16 cellular contexts compared by ENCODE assay signal in genomic region chr20:53842301-53843099, GRCh38.
A peak's percentile ranks its signal among the peaks of the same experiment; 100 is the strongest.
DNase-seq lines count a peak whose midpoint lies in the region; ATAC-seq and TF ChIP-seq lines count a peak whose summit lies in the region.
"Had no signal": no experiment of that assay in that cellular context is flagged by ENCODE, and none has a peak within 500 bp of the region (broad histone marks: within the 10 kb centered on the region; RNA-seq: fewer than 3 reads in every experiment).

No MANE protein-coding gene starts in this region.

- H3K9me3 ChIP-seq in heart left ventricle = no peaks in the 10 kb centered on the region
- H3K9me3 ChIP-seq: gastroesophageal sphincter, SJCRH30 had no signal

- ATAC-seq in central memory CD8-positive, alpha-beta T cell (replicated peaks; ENCODE audit: extremely low read depth, poor library complexity, severe bottlenecking) = peak; percentile 72
- peak; percentile 81 for ATAC-seq in stimulated activated naive CD8-positive, alpha-beta T cell treated with anti-CD3 and anti-CD28 coated beads, Interleukin-15, amount 100 ng/mL, for 72 hours
- no peak for ATAC-seq in heart left ventricle
- ATAC-seq: gastroesophageal sphincter had no signal

- no peak overlapping the region for H3K4me3 ChIP-seq in heart left ventricle
- H3K4me3 ChIP-seq: gastroesophageal sphincter, SJCRH30, smooth muscle cell had no signal

- TF ChIP-seq CTCF in heart left ventricle (IDR thresholded peaks at IDR 0.05) = no peak

- no peaks in the 10 kb centered on the region for H3K9me3 Mint-ChIP-seq in activated naive CD4-positive, alpha-beta T cell treated with anti-CD3 and anti-CD28 coated beads, Interleukin-2, amount 50 U/mL, for 24 hours
- H3K9me3 Mint-ChIP-seq in central memory CD8-positive, alpha-beta T cell = no peaks in the 10 kb centered on the region
- peaks cover 0 to 6% of the 10 kb centered on the region in 2 donors for H3K9me3 Mint-ChIP-seq in stimulated activated naive CD8-positive, alpha-beta T cell treated with anti-CD3 and anti-CD28 coated beads, Interleukin-15, amount 100 ng/mL, for 72 hours

- peaks cover 91% of the 10 kb centered on the region for H3K4me1 Mint-ChIP-seq in activated naive CD4-positive, alpha-beta T cell treated with anti-CD3 and anti-CD28 coated beads, Interleukin-2, amount 50 U/mL, for 24 hours
- H3K4me1 Mint-ChIP-seq in central memory CD8-positive, alpha-beta T cell = peaks cover 71% of the 10 kb centered on the region
- peaks cover 94% of the 10 kb centered on the region for H3K4me1 Mint-ChIP-seq in stimulated activated naive CD8-positive, alpha-beta T cell treated with anti-CD3 and anti-CD28 coated beads, Interleukin-15, amount 100 ng/mL, for 72 hours

- 93 to 98% (median 95%) methylated on average over 1 of the region's 1 CpG for WGBS in heart left ventricle, 4 donors

- no peak for TF ChIP-seq POLR2A in heart left ventricle (IDR thresholded peaks at IDR 0.05)

- H3K27ac ChIP-seq in heart left ventricle = peak overlapping the region in 1 of 12 donors; percentile 73
- H3K27ac ChIP-seq: gastroesophageal sphincter, SJCRH30 had no signal

- intact Hi-C loops in heart left ventricle (cut with DNase I) = no loop called here

- no peaks in the 10 kb centered on the region for H3K27me3 Mint-ChIP-seq in activated naive CD4-positive, alpha-beta T cell treated with anti-CD3 and anti-CD28 coated beads, Interleukin-2, amount 50 U/mL, for 24 hours
- no peaks in the 10 kb centered on the region for H3K27me3 Mint-ChIP-seq in central memory CD8-positive, alpha-beta T cell
- no peaks in the 10 kb centered on the region for H3K27me3 Mint-ChIP-seq in stimulated activated naive CD8-positive, alpha-beta T cell treated with anti-CD3 and anti-CD28 coated beads, Interleukin-15, amount 100 ng/mL, for 72 hours

- peaks cover 0 to 61% (median 0%) of the 10 kb centered on the region in 12 donors for H3K4me1 ChIP-seq in heart left ventricle
- H3K4me1 ChIP-seq: gastroesophageal sphincter had no signal

- peak overlapping the region; percentile 82 for H3K27ac Mint-ChIP-seq in activated naive CD4-positive, alpha-beta T cell treated with anti-CD3 and anti-CD28 coated beads, Interleukin-2, amount 50 U/mL, for 24 hours
- peak overlapping the region; percentile 94 for H3K27ac Mint-ChIP-seq in central memory CD8-positive, alpha-beta T cell (ENCODE audit: low read depth)
- peak overlapping the region; percentile 80 to 96 for H3K27ac Mint-ChIP-seq in stimulated activated naive CD8-positive, alpha-beta T cell treated with anti-CD3 and anti-CD28 coated beads, Interleukin-15, amount 100 ng/mL, for 72 hours

- H3K4me3 Mint-ChIP-seq in activated naive CD4-positive, alpha-beta T cell treated with anti-CD3 and anti-CD28 coated beads, Interleukin-2, amount 50 U/mL, for 24 hours = peak overlapping the region; percentile 69
- H3K4me3 Mint-ChIP-seq in central memory CD8-positive, alpha-beta T cell = peak overlapping the region; percentile 63
- peak overlapping the region; percentile 41 to 80 for H3K4me3 Mint-ChIP-seq in stimulated activated naive CD8-positive, alpha-beta T cell treated with anti-CD3 and anti-CD28 coated beads, Interleukin-15, amount 100 ng/mL, for 72 hours

- no peaks in the 10 kb centered on the region for H3K36me3 ChIP-seq in heart left ventricle
- H3K36me3 ChIP-seq: gastroesophageal sphincter, SJCRH30 had no signal

- H3K27me3 ChIP-seq in heart left ventricle = no peaks in the 10 kb centered on the region
- H3K27me3 ChIP-seq: gastroesophageal sphincter, SJCRH30 had no signal

- DNase-seq in activated naive CD4-positive, alpha-beta T cell (lab: John Stamatoyannopoulos, UW) = no peak
- DNase-seq in OCI-M1 (lab: John Stamatoyannopoulos, UW) (peak; percentile 21), NCI-H345 treated with DMSO at 0.1 percent for 48 hours (lab: John Stamatoyannopoulos, UW; ENCODE audit: unreplicated experiment) (no peak), heart left ventricle (no peak), NCI-H2081 (lab: John Stamatoyannopoulos, UW) (no peak)
- DNase-seq in central memory CD8-positive, alpha-beta T cell (ENCODE audit: low spot score in 2 of 2) = peak in 1 of 2 donors; percentile 50
- peak; percentile 29 to 64 for DNase-seq in stimulated activated naive CD8-positive, alpha-beta T cell treated with anti-CD3 and anti-CD28 coated beads, Interleukin-15, amount 100 ng/mL, for 72 hours
- DNase-seq: AML-193; anterior cingulate cortex; effector CD4-positive, alpha-beta T cell; NCI-H1092; NCI-H510A; SJCRH30 had no signal

- H3K36me3 Mint-ChIP-seq in activated naive CD4-positive, alpha-beta T cell treated with anti-CD3 and anti-CD28 coated beads, Interleukin-2, amount 50 U/mL, for 24 hours = no peaks in the 10 kb centered on the region
- H3K36me3 Mint-ChIP-seq in central memory CD8-positive, alpha-beta T cell (ENCODE audit: insufficient read depth) = peaks cover 14% of the 10 kb centered on the region

Comparison
In these comparisons a context has a peak if more than half of its experiments do, and no peak if none do; other contexts are left out.
1. DNase-seq: peak in OCI-M1 (single experiment) and stimulated activated naive CD8-positive, alpha-beta T cell treated with anti-CD3 and anti-CD28 coated beads, Interleukin-15, amount 100 ng/mL, for 72 hours (2 of 2); none in activated naive CD4-positive, alpha-beta T cell (0 of 4), NCI-H345 treated with DMSO at 0.1 percent for 48 hours (single experiment), heart left ventricle (0 of 5) and NCI-H2081 (0 of 2).
2. ATAC-seq: peak in central memory CD8-positive, alpha-beta T cell (single experiment) and stimulated activated naive CD8-positive, alpha-beta T cell treated with anti-CD3 and anti-CD28 coated beads, Interleukin-15, amount 100 ng/mL, for 72 hours (single experiment); none in heart left ventricle (0 of 4).
3. Peak in every context shown above with its lines, with median percentiles within 50 percentile points of each other: H3K27ac Mint-ChIP-seq and H3K4me3 Mint-ChIP-seq.